In genomic region chr13:33353210-33353609, GRCh38 we compare ENCODE assay signal across 8 cellular contexts.
A peak's percentile ranks its signal among the peaks of the same experiment; 100 is the strongest.
DNase-seq lines count a peak whose midpoint lies in the region; ATAC-seq, FAIRE-seq and TF ChIP-seq lines count a peak whose summit lies in the region.

No MANE protein-coding gene starts in this region.

- ATAC-seq in GM18519 (IDR thresholded peaks at IDR 0.05; ENCODE audit: low FRiP score, unreplicated experiment) = peak; percentile 56
- peak; percentile 83 for ATAC-seq in HG03060 (IDR thresholded peaks at IDR 0.05; ENCODE audit: low read depth, unreplicated experiment)
- peak; percentile 66 for ATAC-seq in activated B cell treated with CpG ODN at 0.5 μM for 24 hours (ENCODE audit: low read depth)

- H3K36me3 ChIP-seq in HAP-1 (replicated peaks) = no peaks in the 10 kb centered on the region
- no peaks in the 10 kb centered on the region for H3K36me3 ChIP-seq in kidney (ENCODE audit: control insufficient read depth in 1 of 2, insufficient read depth in 2 of 2, low read length in 2 of 2)
- no peaks in the 10 kb centered on the region for H3K36me3 ChIP-seq in CD4-positive, alpha-beta memory T cell (ENCODE audit: insufficient read depth, low read length)

- peak; percentile 17 for DNase-seq in activated B cell treated with CpG ODN at 0.5 μM for 24 hours
- no peak for DNase-seq in HAP-1 (ENCODE audit: low spot score in 2 of 2)
- no peak for DNase-seq in inferior parietal cortex (ENCODE audit: extremely low spot score)
- no peak for DNase-seq in kidney
- no peak for DNase-seq in CD4-positive, alpha-beta memory T cell

- H3K4me3 ChIP-seq in HAP-1 = no peak overlapping the region
- no peak overlapping the region for H3K4me3 ChIP-seq in kidney (ENCODE audit: low read length in 2 of 2)
- H3K4me3 ChIP-seq in CD4-positive, alpha-beta memory T cell (ENCODE audit: low read length in 2 of 2) = no peak overlapping the region

- H3K36me3 Mint-ChIP-seq in activated B cell treated with CpG ODN at 0.5 μM for 24 hours (ENCODE audit: low read depth) (no peaks in the 10 kb centered on the region), nephron (ENCODE audit: low read depth) (no peaks in the 10 kb centered on the region)
- H3K36me3 Mint-ChIP-seq in CD4-positive, alpha-beta memory T cell = no peaks in the 10 kb centered on the region

- H3K27me3 Mint-ChIP-seq in activated B cell treated with CpG ODN at 0.5 μM for 24 hours (peaks cover 23% of the 10 kb centered on the region), nephron (ENCODE audit: low read depth) (peaks cover 5% of the 10 kb centered on the region)
- peaks cover 29 to 64% of the 10 kb centered on the region in 2 donors for H3K27me3 Mint-ChIP-seq in CD4-positive, alpha-beta memory T cell

- no peak overlapping the region for H3K27ac ChIP-seq in kidney (ENCODE audit: low read depth in 2 of 2, low read length in 2 of 2)
- no peak overlapping the region for H3K27ac ChIP-seq in CD4-positive, alpha-beta memory T cell (ENCODE audit: low read depth, low read length)

- CTCF ChIA-PET in activated B cell treated with CpG ODN at 0.5 μM for 24 hours (lab: Charles Lee) = no interaction called here
- CTCF ChIA-PET in CD4-positive, alpha-beta memory T cell (lab: Charles Lee; ENCODE audit: partially characterized antibody) = no interaction called here

- in situ Hi-C loops in HAP-1 (cut with MboI; ENCODE audit: low sequenced_read_pairs) = no loop called here

- H3K27me3 ChIP-seq in HAP-1 (ENCODE audit: low read depth) = no peaks in the 10 kb centered on the region
- peaks cover 8% of the 10 kb centered on the region for H3K27me3 ChIP-seq in CD4-positive, alpha-beta memory T cell (ENCODE audit: insufficient read depth, low read length)

- H3K4me1 Mint-ChIP-seq in activated B cell treated with CpG ODN at 0.5 μM for 24 hours (peaks cover 41% of the 10 kb centered on the region), nephron (peaks cover 58% of the 10 kb centered on the region)
- peaks cover 0 to 4% (median 1%) of the 10 kb centered on the region in 4 donors for H3K4me1 Mint-ChIP-seq in CD4-positive, alpha-beta memory T cell

- no peak overlapping the region for H3K27ac Mint-ChIP-seq in activated B cell treated with CpG ODN at 0.5 μM for 24 hours
- peak overlapping the region; percentile 20 to 81 (median 64) for H3K27ac Mint-ChIP-seq in nephron
- no peak overlapping the region for H3K27ac Mint-ChIP-seq in CD4-positive, alpha-beta memory T cell

- H3K9me3 Mint-ChIP-seq in activated B cell treated with CpG ODN at 0.5 μM for 24 hours (no peaks in the 10 kb centered on the region), nephron (no peaks in the 10 kb centered on the region)
- peaks cover 0 to 3% (median 0%) of the 10 kb centered on the region in 8 donors for H3K9me3 Mint-ChIP-seq in CD4-positive, alpha-beta memory T cell

- TF ChIP-seq CTCF in activated B cell treated with CpG ODN at 0.5 μM for 24 hours (IDR thresholded peaks at IDR 0.05) = no peak
- TF ChIP-seq CTCF in nephron (IDR thresholded peaks at IDR 0.05; ENCODE audit: unreplicated experiment in 3 of 3) = no peak
- TF ChIP-seq CTCF in kidney (IDR thresholded peaks at IDR 0.05; ENCODE audit: borderline replicate concordance, extremely low read depth, insufficient read depth) = no peak

- H3K9me3 ChIP-seq in HAP-1 = no peaks in the 10 kb centered on the region
- H3K9me3 ChIP-seq in kidney (ENCODE audit: control insufficient read depth in 1 of 2, low read length in 2 of 2) = no peaks in the 10 kb centered on the region
- no peaks in the 10 kb centered on the region for H3K9me3 ChIP-seq in CD4-positive, alpha-beta memory T cell (ENCODE audit: control insufficient read depth in 1 of 2, low read length in 2 of 2)

- intact Hi-C loops in activated B cell treated with CpG ODN at 0.5 μM for 24 hours (cut with micrococcal nuclease) = loop anchor here (5.0 kb wide), 1 partner anchor 189 kb away; no protein-coding TSS in a partner anchor
- intact Hi-C loops in kidney (cut with DNase I) = no loop called here
- intact Hi-C loops in CD4-positive, alpha-beta memory T cell (cut with micrococcal nuclease) = no loop called here

- H3K4me3 Mint-ChIP-seq in activated B cell treated with CpG ODN at 0.5 μM for 24 hours (peak overlapping the region; percentile 3), nephron (peak overlapping the region; percentile 2 to 69 (median 30))
- no peak overlapping the region for H3K4me3 Mint-ChIP-seq in CD4-positive, alpha-beta memory T cell

- H3K4me1 ChIP-seq in HAP-1 (peaks cover 3% of the 10 kb centered on the region), kidney (ENCODE audit: control insufficient read depth in 1 of 2, insufficient read depth in 1 of 2, low read depth in 1 of 2, low read length in 2 of 2) (peaks cover 2 to 11% of the 10 kb centered on the region in 2 donors)
- no peaks in the 10 kb centered on the region for H3K4me1 ChIP-seq in CD4-positive, alpha-beta memory T cell (ENCODE audit: insufficient read depth, low read length)

- FAIRE-seq in kidney (lab: Jason Lieb, UNC) = no peak

- H3K9ac ChIP-seq in kidney (ENCODE audit: low read length in 2 of 2) = no peak overlapping the region

- POLR2A ChIA-PET in activated B cell treated with CpG ODN at 0.5 μM for 24 hours (lab: Charles Lee) = no interaction called here
- POLR2A ChIA-PET in CD4-positive, alpha-beta memory T cell (lab: Charles Lee; ENCODE audit: partially characterized antibody) = no interaction called here

Comparison
In these comparisons a context has a peak if more than half of its experiments do, and no peak if none do; other contexts are left out.
1. H3K27ac Mint-ChIP-seq: peak in nephron (3 of 3); none in activated B cell treated with CpG ODN at 0.5 μM for 24 hours (single experiment) and CD4-positive, alpha-beta memory T cell (0 of 7).
2. H3K4me3 Mint-ChIP-seq: peak in activated B cell treated with CpG ODN at 0.5 μM for 24 hours (single experiment) and nephron (3 of 3); none in CD4-positive, alpha-beta memory T cell (0 of 8).
3. Peak in every context shown above with its lines, with median percentiles within 50 percentile points of each other: ATAC-seq.